ENCODE assay signal across 8 cellular contexts in the genomic region with DNA sequence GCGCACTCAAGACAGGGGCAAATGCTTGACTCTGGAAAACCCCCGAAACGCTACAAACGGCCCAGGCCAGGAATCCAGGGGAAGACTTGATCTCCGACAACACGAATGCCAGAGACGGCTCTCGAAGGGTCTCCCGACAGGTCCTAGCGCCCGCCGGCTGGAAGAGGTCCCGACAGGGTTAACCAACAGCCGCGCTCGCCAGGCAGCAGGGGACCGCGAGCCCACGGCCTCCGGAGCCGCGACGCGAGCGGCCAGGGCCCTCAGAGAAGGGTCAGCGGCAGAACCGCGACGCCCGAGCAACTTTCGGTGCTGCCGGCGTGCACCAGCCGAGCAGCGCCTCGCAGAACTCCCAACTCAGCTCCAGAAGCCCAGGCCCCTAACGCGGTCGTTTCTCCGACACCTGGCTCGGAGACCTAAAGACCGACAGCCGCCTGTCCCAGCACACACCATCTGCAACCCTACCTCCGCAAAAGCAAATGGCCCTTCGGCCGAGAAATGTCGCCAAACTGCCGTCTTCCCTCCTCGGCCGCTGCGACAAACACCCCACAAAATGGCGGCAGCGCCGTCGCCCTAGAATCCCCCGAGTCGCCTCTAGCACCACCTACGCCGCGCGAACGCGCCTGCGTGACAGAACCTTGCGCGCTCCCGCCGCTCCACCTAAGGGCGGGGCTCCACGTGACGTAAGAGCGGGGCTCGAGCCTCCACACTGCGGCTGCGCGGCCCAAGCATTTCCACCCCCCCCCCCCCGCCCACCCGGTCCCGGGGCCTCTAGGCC. TPM values are rescaled to one million over a fixed set of nuclear protein-coding genes. Genes with fewer than 3 reads are reported as not detected.
DNase-seq lines count a peak whose midpoint lies in the region; ATAC-seq and TF ChIP-seq lines count a peak whose summit lies in the region.

A gene (minus strand): TSS at position 567 of the 775 bp plus-strand sequence. CDS start 3,634 bp downstream, outside the sequence.

- no peaks in the 10 kb centered on the region for H3K9me3 Mint-ChIP-seq in CD8-positive, alpha-beta T cell

- H3K4me1 Mint-ChIP-seq in CD8-positive, alpha-beta T cell (ENCODE audit: low read depth) = peaks cover 38% of the 10 kb centered on the region

- peak; percentile 94 to 98 (median 97) for DNase-seq in CD8-positive, alpha-beta T cell
- DNase-seq in HPDE6-E6E7 (ENCODE audit: extremely low spot score) (peak; percentile 88), NK-92 (lab: John Stamatoyannopoulos, UW; ENCODE audit: unreplicated experiment) (peak; percentile 40), lung microvascular endothelial cell (ENCODE audit: low read depth in 2 of 2) (peak; percentile 96 to 97)
- DNase-seq in activated CD8-positive, alpha-beta memory T cell treated with anti-CD3 and anti-CD28 coated beads for 1 hour (ENCODE audit: extremely low read depth in 1 of 2, low read depth in 1 of 2) = peak; percentile 87 to 97
- peak; percentile 95 for DNase-seq in effector CD4-positive, alpha-beta T cell
- DNase-seq in stimulated activated CD4-positive, alpha-beta T cell treated with anti-CD3 and anti-CD28 coated beads, TNF-alpha, amount 100 ng/mL, for 4 hours (ENCODE audit: low read depth in 3 of 3) = peak; percentile 92 to 96 (median 94)

- H3K36me3 Mint-ChIP-seq in CD8-positive, alpha-beta T cell = peaks cover 27% of the 10 kb centered on the region

- CTCF ChIA-PET in CD8-positive, alpha-beta T cell (lab: Charles Lee) = no interaction called here

- no peaks in the 10 kb centered on the region for H3K9me3 ChIP-seq in CD8-positive, alpha-beta T cell (ENCODE audit: low read length)

- H3K27ac Mint-ChIP-seq in CD8-positive, alpha-beta T cell = peak within 1 kb of the TSS; percentile 100

- intact Hi-C loops in CD8-positive, alpha-beta T cell (cut with DNase I, micrococcal nuclease) = loop anchor here (1.0 to 10.0 kb wide), 14 partner anchors 103 to 1868 kb away; a partner anchor contains a TSS

- POLR2A ChIA-PET in CD8-positive, alpha-beta T cell (lab: Charles Lee) = interaction anchor here (0.6 to 2.7 kb wide), 9 partner anchors 11 to 997 kb away, joined by 3 to 10 read pairs (median 3); a partner anchor contains a TSS

- H3K4me3 Mint-ChIP-seq in CD8-positive, alpha-beta T cell = peak within 1 kb of the TSS; percentile 99

- peak; percentile 86 for ATAC-seq in CD8-positive, alpha-beta T cell
- ATAC-seq in GM19467 (IDR thresholded peaks at IDR 0.05; ENCODE audit: unreplicated experiment) = peak; percentile 77

- peaks cover 13% of the 10 kb centered on the region for H3K36me3 ChIP-seq in CD8-positive, alpha-beta T cell (ENCODE audit: insufficient read depth, low read length)

- TF ChIP-seq CTCF in CD8-positive, alpha-beta T cell (IDR thresholded peaks at IDR 0.05) = no peak

- H3K27ac ChIP-seq in CD8-positive, alpha-beta T cell (ENCODE audit: low read depth, low read length) = peak within 1 kb of the TSS; percentile 97

- peak within 1 kb of the TSS; percentile 94 for H3K4me3 ChIP-seq in CD8-positive, alpha-beta T cell (ENCODE audit: low read depth, low read length)

- no peaks in the 10 kb centered on the region for H3K27me3 ChIP-seq in CD8-positive, alpha-beta T cell (ENCODE audit: insufficient read depth, low read length)

- no peaks in the 10 kb centered on the region for H3K27me3 Mint-ChIP-seq in CD8-positive, alpha-beta T cell (ENCODE audit: low read depth)

- peaks cover 34% of the 10 kb centered on the region for H3K4me1 ChIP-seq in CD8-positive, alpha-beta T cell (ENCODE audit: insufficient read depth, low read length)

RNA-seq across cellular contexts. Expression of the gene that starts here (rescaled TPM):
- total RNA-seq in CD8-positive, alpha-beta T cell = 100 to 1,000 TPM; 104 to 106 TPM
- total RNA-seq in lung microvascular endothelial cell = 10.5 and 26.0 TPM in 2 replicates

Comparison
In these comparisons a context has a peak if more than half of its experiments do, and no peak if none do; other contexts are left out.
1. Peak in every context shown above with its lines: DNase-seq, ATAC-seq, H3K4me3 ChIP-seq and H3K27ac ChIP-seq.
2. DNase-seq: peak in every context shown above with its lines; median percentile 97 in CD8-positive, alpha-beta T cell; 96 in lung microvascular endothelial cell; 95 in effector CD4-positive, alpha-beta T cell; 94 in stimulated activated CD4-positive, alpha-beta T cell treated with anti-CD3 and anti-CD28 coated beads, TNF-alpha, amount 100 ng/mL, for 4 hours; 92 in activated CD8-positive, alpha-beta memory T cell treated with anti-CD3 and anti-CD28 coated beads for 1 hour; 88 in HPDE6-E6E7; 40 in NK-92.